8 cellular contexts compared by ENCODE assay signal in genomic region chr13:77779461-77780272, GRCh38.
DNase-seq lines count a peak whose midpoint lies in the region; ATAC-seq, FAIRE-seq and TF ChIP-seq lines count a peak whose summit lies in the region.

No MANE protein-coding gene starts in this region.

- CTCF ChIA-PET in BJ (lab: Yijun Ruan, JAX) (interaction anchor here (1.0 kb wide), 1 partner anchor 342 kb away, joined by 8 read pairs; no protein-coding TSS in a partner anchor), SK-N-SH (lab: Yijun Ruan, JAX) (interaction anchor here (0.6 to 5.8 kb wide), 4 partner anchors 25 to 431 kb away, joined by 3 to 30 read pairs (median 4); no protein-coding TSS in a partner anchor), endothelial cell of umbilical vein (lab: Charles Lee) (interaction anchor here (1.1 to 9.0 kb wide), 4 partner anchors 12 to 342 kb away, joined by 3 to 149 read pairs (median 4); partner anchors contain the start of gene EDNRB)

- no peaks in the 10 kb centered on the region for H3F3A ChIP-seq in SK-N-SH (replicated peaks; ENCODE audit: insufficient read depth)

- TF ChIP-seq CTCF in BJ (IDR thresholded peaks at IDR 0.05; ENCODE audit: insufficient read depth, low read depth, low read length) = peak; percentile 55
- peak; percentile 48 for TF ChIP-seq CTCF in GM13976 (IDR thresholded peaks at IDR 0.05; ENCODE audit: borderline replicate concordance, control extremely low read depth, extremely low read depth, insufficient read depth, missing control alignments)
- peak; percentile 52 for TF ChIP-seq CTCF in NB4 (IDR thresholded peaks at IDR 0.05; ENCODE audit: low read depth, low read length)
- peak; percentile 78 for TF ChIP-seq CTCF in SK-N-SH (IDR thresholded peaks at IDR 0.05)
- TF ChIP-seq CTCF in endothelial cell of umbilical vein (IDR thresholded peaks at IDR 0.05; ENCODE audit: extremely low read depth in 1 of 2, insufficient read depth in 1 of 2, low read depth in 1 of 2, low read length in 2 of 2) = peak; percentile 38 to 45
- peak; percentile 36 for TF ChIP-seq CTCF in mucosa of descending colon (IDR thresholded peaks at IDR 0.05)

- no peak overlapping the region for H2AFZ ChIP-seq in SK-N-SH (ENCODE audit: low read depth)
- H2AFZ ChIP-seq in endothelial cell of umbilical vein (ENCODE audit: low read depth, low read length) = peak overlapping the region; percentile 26

- dilution Hi-C loops in endothelial cell of umbilical vein (cut with MboI; ENCODE audit: extremely low pct_ligation_motif_present, low sequenced_read_pairs) = no loop called here

- FAIRE-seq in endothelial cell of umbilical vein (lab: Jason Lieb, UNC) = peak; percentile 78

- H3K9me2 ChIP-seq in SK-N-SH = no peaks in the 10 kb centered on the region

- no peak overlapping the region for H3K4me2 ChIP-seq in SK-N-SH
- H3K4me2 ChIP-seq in endothelial cell of umbilical vein (ENCODE audit: insufficient read depth, low read length) = peak overlapping the region; percentile 52

- in situ Hi-C loops in GM13976 (cut with MboI; ENCODE audit: low sequenced_read_pairs, unreplicated experiment) = loop anchor here (10.0 kb wide), 1 partner anchor 345 kb away; no protein-coding TSS in a partner anchor

- H3K36me3 ChIP-seq in BJ (ENCODE audit: control insufficient read depth, insufficient read depth, low read length) (no peaks in the 10 kb centered on the region), SK-N-SH (replicated peaks in 1 of 2; ENCODE audit: control insufficient read depth in 1 of 2, insufficient read depth in 2 of 2, low read length in 1 of 2) (no peaks in the 10 kb centered on the region), endothelial cell of umbilical vein (ENCODE audit: control insufficient read depth in 2 of 2, extremely low read depth in 1 of 2, insufficient read depth in 2 of 2, low read length in 2 of 2) (no peaks in the 10 kb centered on the region), mucosa of descending colon (ENCODE audit: low read depth) (no peaks in the 10 kb centered on the region)

- no peaks in the 10 kb centered on the region for H3K9me3 ChIP-seq in SK-N-SH
- no peaks in the 10 kb centered on the region for H3K9me3 ChIP-seq in endothelial cell of umbilical vein (replicated peaks; ENCODE audit: control insufficient read depth, insufficient read depth, low read length)
- no peaks in the 10 kb centered on the region for H3K9me3 ChIP-seq in mucosa of descending colon

- no peaks in the 10 kb centered on the region for H3K27me3 ChIP-seq in BJ (ENCODE audit: control insufficient read depth, insufficient read depth, low read length)
- H3K27me3 ChIP-seq in SK-N-SH (ENCODE audit: insufficient read depth) = no peaks in the 10 kb centered on the region
- no peaks in the 10 kb centered on the region for H3K27me3 ChIP-seq in endothelial cell of umbilical vein (ENCODE audit: control insufficient read depth in 2 of 2, insufficient read depth in 2 of 2, low read length in 2 of 2)

- intact Hi-C loops in endothelial cell of umbilical vein (cut with micrococcal nuclease) = loop anchor here (1.0 to 10.0 kb wide), 6 partner anchors 31 to 1195 kb away; no protein-coding TSS in a partner anchor
- intact Hi-C loops in mucosa of descending colon (cut with DNase I, micrococcal nuclease) = loop anchor here in 1 of 2 donors (5.0 kb wide), 1 partner anchor 343 kb away; no protein-coding TSS in a partner anchor

- DNase-seq in BJ (ENCODE audit: low read depth) (peak; percentile 5), GM13976 (ENCODE audit: low spot score) (peak; percentile 45), NB4 (ENCODE audit: low read depth) (peak; percentile 92), SK-N-SH (peak; percentile 36), endothelial cell of umbilical vein (ENCODE audit: low read depth, low spot score) (peak; percentile 86), mucosa of descending colon (peak in 1 of 3 donors; percentile 52), GOT3 (lab: John Stamatoyannopoulos, UW) (no peak)

- no TSS peak for BruUV-seq in endothelial cell of umbilical vein (replicated peaks; lab: Mats Ljungman, UMichigan)

- TF ChIP-seq RAD21 in SK-N-SH (IDR thresholded peaks at IDR 0.05; ENCODE audit: low read length) = peak; percentile 85

- H3K79me2 ChIP-seq in SK-N-SH (ENCODE audit: insufficient read depth) = no peaks in the 10 kb centered on the region
- H3K79me2 ChIP-seq in endothelial cell of umbilical vein (ENCODE audit: control insufficient read depth, insufficient read depth, low read length) = no peaks in the 10 kb centered on the region

- no peak for TF ChIP-seq EP300 in SK-N-SH (IDR thresholded peaks at IDR 0.05; ENCODE audit: borderline replicate concordance in 1 of 2, low read depth in 1 of 2, low read length in 1 of 2)

- ATAC-seq in HG02759 (IDR thresholded peaks at IDR 0.05; ENCODE audit: unreplicated experiment) = peak; percentile 79
- ATAC-seq in mucosa of descending colon = peak; percentile 80

- POLR2A ChIA-PET in BJ (lab: Charles Lee) = no interaction called here
- POLR2A ChIA-PET in SK-N-SH (lab: Yijun Ruan, JAX) = no interaction called here
- POLR2A ChIA-PET in endothelial cell of umbilical vein (lab: Charles Lee) = no interaction called here

- H3K9ac ChIP-seq in SK-N-SH (no peak overlapping the region), endothelial cell of umbilical vein (replicated peaks; ENCODE audit: extremely low read depth, insufficient read depth, low read length) (no peak overlapping the region)

- H3K4me3 ChIP-seq in BJ (ENCODE audit: low read depth, low read length) = no peak overlapping the region
- H3K4me3 ChIP-seq in NB4 (ENCODE audit: low read depth, low read length) = peak overlapping the region; percentile 44
- H3K4me3 ChIP-seq in SK-N-SH (ENCODE audit: low read depth in 2 of 2, low read length in 1 of 2) = no peak overlapping the region
- no peak overlapping the region for H3K4me3 ChIP-seq in endothelial cell of umbilical vein (replicated peaks in 1 of 3; ENCODE audit: insufficient read depth in 1 of 3, low read depth in 1 of 3, low read length in 3 of 3)
- no peak overlapping the region for H3K4me3 ChIP-seq in mucosa of descending colon

- H4K20me1 ChIP-seq in SK-N-SH (ENCODE audit: insufficient read depth) (no peaks in the 10 kb centered on the region), endothelial cell of umbilical vein (replicated peaks; ENCODE audit: control insufficient read depth, extremely low read depth, insufficient read depth, low read length) (no peaks in the 10 kb centered on the region)

- peak; percentile 14 for TF ChIP-seq POLR2A in NB4 (IDR thresholded peaks at IDR 0.05; ENCODE audit: extremely low read depth, insufficient read length)
- TF ChIP-seq POLR2A in endothelial cell of umbilical vein (IDR thresholded peaks at IDR 0.05; ENCODE audit: low read depth, low read length) = no peak

- no peaks in the 10 kb centered on the region for H3K9me1 ChIP-seq in endothelial cell of umbilical vein (replicated peaks; ENCODE audit: control insufficient read depth, extremely low read depth, insufficient read depth, low read length)

- no peaks in the 10 kb centered on the region; a peak in 1 of 4 replicates for H3K4me1 ChIP-seq in SK-N-SH (ENCODE audit: control insufficient read depth in 1 of 2, insufficient read depth in 2 of 2, low read depth in 1 of 2, low read length in 1 of 2)
- peaks cover 8% of the 10 kb centered on the region for H3K4me1 ChIP-seq in endothelial cell of umbilical vein (ENCODE audit: control insufficient read depth, extremely low read depth, insufficient read depth, low read length)
- H3K4me1 ChIP-seq in mucosa of descending colon (ENCODE audit: low read depth) = no peaks in the 10 kb centered on the region

- H3K27ac ChIP-seq in SK-N-SH (ENCODE audit: low read depth in 2 of 2, low read length in 1 of 2) (no peak overlapping the region), endothelial cell of umbilical vein (ENCODE audit: insufficient read depth, low read depth, low read length) (peak overlapping the region; percentile 46)

- WGBS in SK-N-SH (ENCODE audit: low lambda C conversion rate) = 18% methylated on average over 3 of the region's 3 CpGs

TF ChIP-seq in SK-N-SH, 30 proteins besides CTCF, POLR2A, EP300 and RAD21 (continues in another document):
- TF ChIP-seq JUND (IDR thresholded peaks at IDR 0.05) = no peak
- TF ChIP-seq SMC3 (IDR thresholded peaks at IDR 0.05; ENCODE audit: low read depth, low read length) = peak; percentile 45
- TF ChIP-seq TAF1 (IDR thresholded peaks at IDR 0.05; ENCODE audit: borderline replicate concordance, low read depth, low read length) = no peak

TF ChIP-seq in endothelial cell of umbilical vein, 7 proteins besides CTCF, POLR2A, EP300 and RAD21:
- TF ChIP-seq JUN (IDR thresholded peaks at IDR 0.05; ENCODE audit: borderline replicate concordance, insufficient read depth, insufficient read length, low read depth) (peak; percentile 73), FOS (IDR thresholded peaks at IDR 0.05; ENCODE audit: borderline replicate concordance, insufficient read depth, low read length) (peak; percentile 65), MYC (IDR thresholded peaks at IDR 0.05; ENCODE audit: low read depth, low read length) (no peak), EZH2 (IDR thresholded peaks at IDR 0.05; ENCODE audit: borderline replicate concordance, low read depth, low read length, severe bottlenecking) (no peak), GATA2 (IDR thresholded peaks at IDR 0.05; ENCODE audit: insufficient read depth, insufficient read length, low read depth, low read length) (peak; percentile 80), POLR2AphosphoS5 (IDR thresholded peaks at IDR 0.05; ENCODE audit: insufficient read depth, low read depth, low read length) (no peak)
- TF ChIP-seq, protein P1, sequence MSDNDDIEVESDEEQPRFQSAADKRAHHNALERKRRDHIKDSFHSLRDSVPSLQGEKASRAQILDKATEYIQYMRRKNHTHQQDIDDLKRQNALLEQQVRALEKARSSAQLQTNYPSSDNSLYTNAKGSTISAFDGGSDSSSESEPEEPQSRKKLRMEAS (IDR thresholded peaks at IDR 0.05; ENCODE audit: insufficient read depth, insufficient read length) = no peak
